1 cellular context compared by ENCODE assay signal in genomic region chr7:5525271-5526189, GRCh38.
A peak's percentile ranks its signal among the peaks of the same experiment; 100 is the strongest.
TF ChIP-seq lines count a peak whose summit lies in the region.

No MANE protein-coding gene starts in this region.

TF ChIP-seq in K562, 482 proteins besides CTCF, POLR2A, EP300 and RAD21 (continued from another document and continues in another):
- no peak for TF ChIP-seq HDAC3 (IDR thresholded peaks at IDR 0.05; ENCODE audit: borderline replicate concordance, partially characterized antibody)
- TF ChIP-seq STAT5A (IDR thresholded peaks at IDR 0.05; ENCODE audit: borderline replicate concordance, low read length): peak; percentile 7
- peak; percentile 22; the same call in 1 of the 2 replicates for TF ChIP-seq AFF4 (CRISPR knock-in tag; IDR thresholded peaks at IDR 0.05)
- no peak; the same call in 1 of the 2 replicates for TF ChIP-seq CREB3 (tag; conservative IDR thresholded peaks at IDR 0.05; ENCODE audit: low read depth)
- TF ChIP-seq MYC (IDR thresholded peaks at IDR 0.05; ENCODE audit: low read depth, low read length): no peak
- no peak for TF ChIP-seq MYC (CRISPR knock-in tag; IDR thresholded peaks at IDR 0.05; ENCODE audit: borderline replicate concordance, low read depth)
- no peak for TF ChIP-seq ESRRA (IDR thresholded peaks at IDR 0.05; ENCODE audit: borderline replicate concordance, low read depth)
- peak; percentile 30; the same call in 1 of the 2 replicates for TF ChIP-seq ZFX (CRISPR knock-in tag; IDR thresholded peaks at IDR 0.05)
- TF ChIP-seq ZBTB17 (CRISPR knock-in tag; IDR thresholded peaks at IDR 0.05): peak; percentile 68; the same call in 1 of the 2 replicates
- no peak for TF ChIP-seq GABPB1 (CRISPR knock-in tag; IDR thresholded peaks at IDR 0.05)
- no peak for TF ChIP-seq GTF2A2 (tag; IDR thresholded peaks at IDR 0.05)
- peak in 1 of 2 experiments; percentile 70; a peak in 2 of 4 replicates for TF ChIP-seq FOXA3 (CRISPR knock-in tag; conservative IDR thresholded peaks at IDR 0.05 in 1 of 2, IDR thresholded peaks at IDR 0.05 in 1 of 2)
- TF ChIP-seq NCOA2 (IDR thresholded peaks at IDR 0.05; ENCODE audit: partially characterized antibody in 2 of 2): no peak
- TF ChIP-seq POLR2G (IDR thresholded peaks at IDR 0.05; ENCODE audit: low read depth, low read length): peak; percentile 64
- no peak for TF ChIP-seq TCF15 (CRISPR knock-in tag; IDR thresholded peaks at IDR 0.05)
- no peak; the same call in 1 of the 2 replicates for TF ChIP-seq ZNF696 (CRISPR knock-in tag; conservative IDR thresholded peaks at IDR 0.05)
- TF ChIP-seq FIP1L1 (IDR thresholded peaks at IDR 0.05; ENCODE audit: low read depth, low read length, poor library complexity, severe bottlenecking): peak; percentile 75
- TF ChIP-seq TEAD1 (CRISPR knock-in tag; IDR thresholded peaks at IDR 0.05): no peak; a peak in 1 of 4 replicates
- TF ChIP-seq JUNB (CRISPR knock-in tag; conservative IDR thresholded peaks at IDR 0.05): no peak
- TF ChIP-seq PKNOX1 (IDR thresholded peaks at IDR 0.05): peak; percentile 90
- no peak for TF ChIP-seq ZKSCAN3 (CRISPR knock-in tag; IDR thresholded peaks at IDR 0.05)
- TF ChIP-seq BCL6 (CRISPR knock-in tag; IDR thresholded peaks at IDR 0.05): no peak
- peak; percentile 66; the same call in 1 of the 2 replicates for TF ChIP-seq ETV5 (CRISPR knock-in tag; IDR thresholded peaks at IDR 0.05; ENCODE audit: low read depth)
- TF ChIP-seq TSC22D4 (tag; IDR thresholded peaks at IDR 0.05): no peak
- no peak for TF ChIP-seq DMBX1 (CRISPR knock-in tag; IDR thresholded peaks at IDR 0.05; ENCODE audit: borderline replicate concordance)
- TF ChIP-seq THRB (CRISPR knock-in tag; conservative IDR thresholded peaks at IDR 0.05): peak; percentile 97
- TF ChIP-seq CHD7 (IDR thresholded peaks at IDR 0.05; ENCODE audit: low read depth, low read length): peak; percentile 63
- peak; percentile 31; the same call in 1 of the 2 replicates for TF ChIP-seq CREM (IDR thresholded peaks at IDR 0.05; ENCODE audit: low read depth)
- TF ChIP-seq ZNF347 (CRISPR knock-in tag; IDR thresholded peaks at IDR 0.05; ENCODE audit: low read depth): peak; percentile 9; the same call in 1 of the 2 replicates
- no peak for TF ChIP-seq MAFF (IDR thresholded peaks at IDR 0.05; ENCODE audit: low read length)
- TF ChIP-seq ELF2 (CRISPR knock-in tag; IDR thresholded peaks at IDR 0.05): no peak
- no peak; the same call in 1 of the 2 replicates for TF ChIP-seq CREB3L1 (IDR thresholded peaks at IDR 0.05; ENCODE audit: borderline replicate concordance, low read depth)
- TF ChIP-seq DDX20 (tag; IDR thresholded peaks at IDR 0.05; ENCODE audit: low read depth): no peak
- no peak for TF ChIP-seq NFE2L1 (tag; IDR thresholded peaks at IDR 0.05; ENCODE audit: borderline replicate concordance, low read depth)
- no peak for TF ChIP-seq MAFK (IDR thresholded peaks at IDR 0.05; ENCODE audit: low read length)
- no peak for TF ChIP-seq CC2D1A (IDR thresholded peaks at IDR 0.05)
- peak; percentile 93 for TF ChIP-seq SUPT5H (IDR thresholded peaks at IDR 0.05)
- no peak; a peak in 2 of 4 replicates for TF ChIP-seq SIN3A (IDR thresholded peaks at IDR 0.05; ENCODE audit: borderline replicate concordance in 2 of 2, control insufficient read depth in 1 of 2, low read depth in 2 of 2, low read length in 2 of 2)
- TF ChIP-seq STAT5B (CRISPR knock-in tag; IDR thresholded peaks at IDR 0.05): no peak
- peak; percentile 53; the same call in 1 of the 2 replicates for TF ChIP-seq NFRKB (IDR thresholded peaks at IDR 0.05; ENCODE audit: low read depth)
- peak; percentile 63 for TF ChIP-seq CBFA2T3 (IDR thresholded peaks at IDR 0.05)
- no peak for TF ChIP-seq TBL1XR1 (IDR thresholded peaks at IDR 0.05; ENCODE audit: low read length in 2 of 2)
- no peak for TF ChIP-seq FOXA1 (IDR thresholded peaks at IDR 0.05; ENCODE audit: borderline replicate concordance)
- TF ChIP-seq ZFP1 (CRISPR knock-in tag; IDR thresholded peaks at IDR 0.05): no peak
- no peak for TF ChIP-seq ZNF77 (CRISPR knock-in tag; IDR thresholded peaks at IDR 0.05)
- 0 out of 2 replicates have a peak, but pooled peaks have one; percentile 28 for TF ChIP-seq NCOA6 (IDR thresholded peaks at IDR 0.05)
- no peak for TF ChIP-seq SAP30 (IDR thresholded peaks at IDR 0.05; ENCODE audit: borderline replicate concordance, insufficient read depth, low read depth, low read length, poor library complexity, severe bottlenecking)
- no peak for TF ChIP-seq ZNF785 (CRISPR knock-in tag; IDR thresholded peaks at IDR 0.05)
- no peak for TF ChIP-seq NR2C1 (IDR thresholded peaks at IDR 0.05)
- no peak for TF ChIP-seq NR2C1 (tag; IDR thresholded peaks at IDR 0.05)
